In genomic region chr7:128404143-128404681, GRCh38 we compare ENCODE assay signal across 10 cellular contexts. TPM values are rescaled to one million over a fixed set of nuclear protein-coding genes. Genes with fewer than 3 reads are reported as not detected.
DNase-seq lines count a peak whose midpoint lies in the region; ATAC-seq and TF ChIP-seq lines count a peak whose summit lies in the region.
"Had no signal": no experiment of that assay in that cellular context is flagged by ENCODE, and none has a peak within 500 bp of the region (broad histone marks: within the 10 kb centered on the region; RNA-seq: fewer than 3 reads in every experiment).

No MANE protein-coding gene starts in this region.

- no peaks in the 10 kb centered on the region for H3K27me3 ChIP-seq in hepatocyte
- H3K27me3 ChIP-seq: ascending aorta, SJCRH30 had no signal

- H3K4me3 ChIP-seq in WI38 (ENCODE audit: low read depth, low read length) (peak overlapping the region; percentile 77), hepatocyte (no peak overlapping the region)

- H3K79me2 ChIP-seq in hepatocyte: peaks cover 11% of the 10 kb centered on the region

- no peak overlapping the region for H3K27ac ChIP-seq in hepatocyte
- H3K27ac ChIP-seq: SJCRH30 had no signal

- H4K20me1 ChIP-seq in hepatocyte (ENCODE audit: insufficient read depth, poor library complexity, severe bottlenecking): peaks cover 4% of the 10 kb centered on the region

- ATAC-seq in HG03460 (IDR thresholded peaks at IDR 0.05; ENCODE audit: unreplicated experiment): no peak

- H3K36me3 ChIP-seq in hepatocyte (replicated peaks; ENCODE audit: insufficient read depth, low read depth): no peaks in the 10 kb centered on the region

- TF ChIP-seq CTCF in WI38 (IDR thresholded peaks at IDR 0.05; ENCODE audit: low read depth, low read length) (no peak), hepatocyte (IDR thresholded peaks at IDR 0.05; ENCODE audit: poor library complexity) (no peak), type B pancreatic cell (conservative IDR thresholded peaks at IDR 0.05) (no peak)

- H3K9me3 ChIP-seq in hepatocyte (ENCODE audit: low read depth): no peaks in the 10 kb centered on the region
- H3K9me3 ChIP-seq: ascending aorta, SJCRH30 had no signal

- WGBS in hepatocyte (ENCODE audit: low lambda C conversion rate, missing lambda C conversion rate): 74% methylated on average over 9 of the region's 9 CpGs

- DNase-seq in activated naive CD4-positive, alpha-beta T cell treated with Interleukin-2 at 50 U/mL for 16 hours: no peak
- no peak for DNase-seq in hepatocyte (ENCODE audit: low spot score)
- DNase-seq in type B pancreatic cell (ENCODE audit: extremely low spot score, unreplicated experiment): no peak
- DNase-seq in kidney tubule cell (ENCODE audit: low spot score): no peak
- no peak for DNase-seq in superior temporal gyrus (ENCODE audit: extremely low spot score)
- DNase-seq: SJCRH30 had no signal

- no peaks in the 10 kb centered on the region for H3K27me3 Mint-ChIP-seq in activated naive CD4-positive, alpha-beta T cell treated with anti-CD3 and anti-CD28 coated beads, Interleukin-2, amount 50 U/mL, for 24 hours
- peaks cover 12% of the 10 kb centered on the region for H3K27me3 Mint-ChIP-seq in type B pancreatic cell

- H3K4me1 ChIP-seq in hepatocyte (ENCODE audit: insufficient read depth): peaks cover 32% of the 10 kb centered on the region

- peak overlapping the region; percentile 97 for H3K4me2 ChIP-seq in hepatocyte

- peak overlapping the region; percentile 89 for H3K4me3 Mint-ChIP-seq in activated naive CD4-positive, alpha-beta T cell treated with anti-CD3 and anti-CD28 coated beads, Interleukin-2, amount 50 U/mL, for 24 hours
- H3K4me3 Mint-ChIP-seq in type B pancreatic cell: peak overlapping the region; percentile 87

- H3K9me2 ChIP-seq in hepatocyte (replicated peaks; ENCODE audit: insufficient read depth): no peaks in the 10 kb centered on the region

- H3K4me1 Mint-ChIP-seq in activated naive CD4-positive, alpha-beta T cell treated with anti-CD3 and anti-CD28 coated beads, Interleukin-2, amount 50 U/mL, for 24 hours: peaks cover 49% of the 10 kb centered on the region
- H3K4me1 Mint-ChIP-seq in type B pancreatic cell (ENCODE audit: unreplicated experiment): peaks cover 33% of the 10 kb centered on the region

- no peaks in the 10 kb centered on the region for H3K36me3 Mint-ChIP-seq in activated naive CD4-positive, alpha-beta T cell treated with anti-CD3 and anti-CD28 coated beads, Interleukin-2, amount 50 U/mL, for 24 hours
- H3K36me3 Mint-ChIP-seq in type B pancreatic cell: no peaks in the 10 kb centered on the region

- no peaks in the 10 kb centered on the region for H3K9me3 Mint-ChIP-seq in activated naive CD4-positive, alpha-beta T cell treated with anti-CD3 and anti-CD28 coated beads, Interleukin-2, amount 50 U/mL, for 24 hours
- no peaks in the 10 kb centered on the region for H3K9me3 Mint-ChIP-seq in type B pancreatic cell

- no peak overlapping the region for H3K27ac Mint-ChIP-seq in activated naive CD4-positive, alpha-beta T cell treated with anti-CD3 and anti-CD28 coated beads, Interleukin-2, amount 50 U/mL, for 24 hours
- H3K27ac Mint-ChIP-seq in type B pancreatic cell: peak overlapping the region; percentile 23

- no peak overlapping the region for H2AFZ ChIP-seq in hepatocyte

RNA-seq across cellular contexts. Expression of gene IMPDH1, which starts 5.6 kb away (rescaled TPM):
- total RNA-seq in hepatocyte: 30.4 and 34.7 TPM in 2 replicates
- polyA plus RNA-seq in hepatocyte: 63.5 and 70.5 TPM in 2 replicates
- total RNA-seq in type B pancreatic cell (ENCODE audit: low replicate concordance): 34.4 and 42.2 TPM in 2 replicates

RNA-seq across cellular contexts. Expression of gene PRRT4, which starts 42.7 kb away (rescaled TPM):
- 1.2 and 2.2 TPM in 2 replicates for total RNA-seq in hepatocyte
- 3.4 and 4.1 TPM in 2 replicates for polyA plus RNA-seq in hepatocyte
- 7.0 and 7.7 TPM in 2 replicates for total RNA-seq in type B pancreatic cell (ENCODE audit: low replicate concordance)

RNA-seq across cellular contexts. Expression of gene HILPDA, which starts 51.5 kb away (rescaled TPM):
- 16.5 and 18.0 TPM in 2 replicates for total RNA-seq in hepatocyte
- polyA plus RNA-seq in hepatocyte: 37.4 and 44.2 TPM in 2 replicates
- total RNA-seq in type B pancreatic cell (ENCODE audit: low replicate concordance): 26.4 and 36.0 TPM in 2 replicates
